Comparison of ENCODE assay signal across 7 cellular contexts in the genomic region with DNA sequence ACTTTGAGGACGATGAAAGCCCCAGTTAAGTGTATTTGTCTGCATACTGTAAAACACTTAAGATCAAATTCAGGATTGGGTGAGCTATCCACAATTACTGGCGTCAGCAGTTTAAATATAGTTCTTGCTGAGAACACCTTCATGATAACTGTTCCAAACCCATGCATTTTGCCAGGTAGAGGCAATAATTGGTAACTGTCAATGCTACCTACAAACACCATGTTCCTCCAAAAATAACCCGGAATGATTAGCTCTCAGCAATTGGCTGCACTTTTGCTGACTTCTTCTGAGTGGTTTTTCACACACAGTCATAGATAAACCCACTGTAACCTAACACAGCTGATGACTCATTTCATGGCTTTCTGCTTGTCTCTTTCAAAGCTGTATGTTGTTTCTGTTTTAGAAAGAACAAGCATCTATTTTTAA.
A peak's percentile ranks its signal among the peaks of the same experiment; 100 is the strongest.
DNase-seq lines count a peak whose midpoint lies in the region; ATAC-seq and TF ChIP-seq lines count a peak whose summit lies in the region.

No MANE protein-coding gene starts in this region.

- peaks cover 24% of the 10 kb centered on the region for H3K4me1 ChIP-seq in GM23248 (ENCODE audit: insufficient read depth)

- in situ Hi-C loops in GM23248 (cut with MboI): no loop called here

- H2AFZ ChIP-seq in GM23248: peak overlapping the region; percentile 32

- no peaks in the 10 kb centered on the region for H3K27me3 Mint-ChIP-seq in osteocyte (ENCODE audit: unreplicated experiment)
- H3K27me3 Mint-ChIP-seq in stimulated activated memory B cell treated with anti-CD40 and anti-IgM and Interleukin-4, amounts not matched to agents 10 μg/mL and 1 μg/mL and 100 μg/mL, for 72 hours: no peaks in the 10 kb centered on the region

- peak overlapping the region; percentile 60 for H3K27ac Mint-ChIP-seq in osteocyte (ENCODE audit: unreplicated experiment)
- H3K27ac Mint-ChIP-seq in stimulated activated memory B cell treated with anti-CD40 and anti-IgM and Interleukin-4, amounts not matched to agents 10 μg/mL and 1 μg/mL and 100 μg/mL, for 72 hours: no peak overlapping the region

- H3F3A ChIP-seq in GM23248 (ENCODE audit: insufficient read depth): 0 out of 2 replicates have a peak, but pooled peaks cover 11% of the 10 kb centered on the region

- H3K9me3 ChIP-seq in GM23248 (ENCODE audit: low read depth): no peaks in the 10 kb centered on the region

- no peaks in the 10 kb centered on the region; the same call in 1 of the 2 replicates for H3K9me2 ChIP-seq in GM23248 (ENCODE audit: insufficient read depth)

- WGBS in GM23248 (ENCODE audit: low coverage in 1 of 2, low lambda C conversion rate in 2 of 2, missing lambda C conversion rate in 2 of 2), 2 experiments: 49 to 50% methylated on average over 3 of the region's 3 CpGs

- no peaks in the 10 kb centered on the region for H4K20me1 ChIP-seq in GM23248 (ENCODE audit: insufficient read depth)

- no peak overlapping the region for H3K9ac ChIP-seq in GM23248

- no peak overlapping the region for H3K4me3 ChIP-seq in GM23248
- no peak overlapping the region for H3K4me3 ChIP-seq in cardiac fibroblast (replicated peaks in 1 of 2; ENCODE audit: low read depth in 2 of 2, low read length in 2 of 2)

- DNase-seq in GM23248: peak; percentile 86
- DNase-seq in LHCN-M2 (ENCODE audit: low read depth): peak; percentile 87
- peak; percentile 78 to 84 for DNase-seq in cardiac fibroblast (ENCODE audit: low read depth in 2 of 2)
- DNase-seq in osteocyte (ENCODE audit: extremely low spot score, unreplicated experiment): no peak
- no peak for DNase-seq in mucosa of gallbladder (ENCODE audit: low spot score)

- TF ChIP-seq CTCF in cardiac fibroblast (IDR thresholded peaks at IDR 0.05; ENCODE audit: low read depth, low read length) (no peak), osteocyte (IDR thresholded peaks at IDR 0.05) (no peak)

- H3K4me2 ChIP-seq in GM23248 (ENCODE audit: unreplicated experiment): peak overlapping the region; percentile 19

- H3K27me3 ChIP-seq in GM23248 (replicated peaks; ENCODE audit: insufficient read depth): no peaks in the 10 kb centered on the region

- no peak overlapping the region for H3K27ac ChIP-seq in GM23248

- peaks cover 1% of the 10 kb centered on the region for H3K36me3 Mint-ChIP-seq in osteocyte (ENCODE audit: unreplicated experiment)
- no peaks in the 10 kb centered on the region for H3K36me3 Mint-ChIP-seq in stimulated activated memory B cell treated with anti-CD40 and anti-IgM and Interleukin-4, amounts not matched to agents 10 μg/mL and 1 μg/mL and 100 μg/mL, for 72 hours

- no peaks in the 10 kb centered on the region for H3K36me3 ChIP-seq in GM23248 (ENCODE audit: low read depth)

- no peak overlapping the region for H3K4me3 Mint-ChIP-seq in osteocyte (ENCODE audit: unreplicated experiment)
- no peak overlapping the region for H3K4me3 Mint-ChIP-seq in stimulated activated memory B cell treated with anti-CD40 and anti-IgM and Interleukin-4, amounts not matched to agents 10 μg/mL and 1 μg/mL and 100 μg/mL, for 72 hours

- H3K9me3 Mint-ChIP-seq in osteocyte (ENCODE audit: unreplicated experiment): peaks cover 6% of the 10 kb centered on the region
- H3K9me3 Mint-ChIP-seq in stimulated activated memory B cell treated with anti-CD40 and anti-IgM and Interleukin-4, amounts not matched to agents 10 μg/mL and 1 μg/mL and 100 μg/mL, for 72 hours: no peaks in the 10 kb centered on the region

- H3K4me1 Mint-ChIP-seq in osteocyte (ENCODE audit: unreplicated experiment): peaks cover 31% of the 10 kb centered on the region
- H3K4me1 Mint-ChIP-seq in stimulated activated memory B cell treated with anti-CD40 and anti-IgM and Interleukin-4, amounts not matched to agents 10 μg/mL and 1 μg/mL and 100 μg/mL, for 72 hours: no peaks in the 10 kb centered on the region

- ATAC-seq in GM18511 (IDR thresholded peaks at IDR 0.05; ENCODE audit: unreplicated experiment): peak; percentile 100
- ATAC-seq in stimulated activated memory B cell treated with anti-CD40 and anti-IgM and Interleukin-4, amounts not matched to agents 10 μg/mL and 1 μg/mL and 100 μg/mL, for 72 hours: no peak

- no peaks in the 10 kb centered on the region for H3K79me2 ChIP-seq in GM23248 (ENCODE audit: insufficient read depth)

Comparison
In these comparisons a context has a peak if more than half of its experiments do, and no peak if none do; other contexts are left out.
1. DNase-seq: peak in GM23248 (single experiment), LHCN-M2 (single experiment) and cardiac fibroblast (2 of 2); none in osteocyte (single experiment) and mucosa of gallbladder (single experiment).